ENCODE assay signal across 8 cellular contexts in the genomic region with DNA sequence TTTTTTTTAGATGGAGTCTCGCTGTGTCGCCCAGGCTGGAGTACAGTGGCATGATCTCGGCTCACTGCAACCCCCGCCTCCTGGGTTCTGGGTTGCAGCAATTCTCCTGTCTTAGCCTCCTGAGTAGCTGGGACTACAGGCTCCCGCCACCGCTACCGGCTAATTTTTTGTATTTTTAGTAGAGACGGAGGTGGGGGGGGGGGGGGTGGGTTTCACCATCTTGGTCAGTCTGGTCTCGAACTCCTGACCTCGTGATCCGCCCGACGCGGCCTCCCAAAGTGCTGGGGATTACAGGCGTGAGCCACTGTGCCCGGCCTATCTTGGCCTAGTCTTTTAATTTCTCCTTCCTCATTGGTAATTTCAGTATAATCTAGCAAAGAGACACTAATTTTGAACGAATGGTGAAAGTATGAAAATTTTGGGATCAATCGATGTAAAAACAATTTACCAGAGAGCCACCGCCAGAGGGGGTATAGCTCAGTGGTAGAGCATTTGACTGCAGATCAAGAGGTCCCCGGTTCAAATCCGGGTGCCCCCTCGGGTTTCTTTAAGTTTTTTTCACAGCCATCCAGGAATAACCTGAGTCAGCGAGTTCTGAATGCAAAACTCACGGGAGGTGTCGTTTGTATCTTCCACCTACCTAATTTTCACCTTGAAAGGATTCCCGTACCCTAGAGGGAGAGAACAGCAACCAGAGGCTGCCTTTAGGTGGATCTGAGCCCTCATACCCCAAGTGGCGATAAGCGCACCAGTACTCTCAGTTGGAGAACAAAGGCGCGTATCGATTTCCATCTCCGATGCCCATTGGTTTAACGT. TPM values are rescaled to one million over a fixed set of nuclear protein-coding genes. Genes with fewer than 3 reads are reported as not detected.
A peak's percentile ranks its signal among the peaks of the same experiment; 100 is the strongest.
DNase-seq lines count a peak whose midpoint lies in the region; ATAC-seq and TF ChIP-seq lines count a peak whose summit lies in the region.

No MANE protein-coding gene starts in this region.

- H3K9ac ChIP-seq in OCI-LY3 (ENCODE audit: low read length): peak overlapping the region; percentile 84

- peak; percentile 10 for TF ChIP-seq CTCF in AG09319 (IDR thresholded peaks at IDR 0.05; ENCODE audit: low read depth, low read length)
- peak; percentile 11 for TF ChIP-seq CTCF in HFF-Myc (IDR thresholded peaks at IDR 0.05; ENCODE audit: low read depth, low read length, missing control alignments)
- TF ChIP-seq CTCF in OCI-LY3 (IDR thresholded peaks at IDR 0.05; ENCODE audit: low read depth, low read length): peak; percentile 7; the same call in 1 of the 2 replicates
- TF ChIP-seq CTCF in fibroblast of villous mesenchyme (IDR thresholded peaks at IDR 0.05; ENCODE audit: insufficient read depth, low read depth, low read length): peak; percentile 28
- peak in 3 of 6 experiments; percentile 15 to 41 (median 17) for TF ChIP-seq CTCF in upper lobe of left lung (IDR thresholded peaks at IDR 0.05)

- peak in 1 of 2 donors; percentile 22 for ATAC-seq in upper lobe of left lung (ENCODE audit: low FRiP score in 2 of 2)
- ATAC-seq in GM21786 (IDR thresholded peaks at IDR 0.05; ENCODE audit: unreplicated experiment): no peak

- TF ChIP-seq EP300 in upper lobe of left lung (IDR thresholded peaks at IDR 0.05): no peak

- H4K20me1 ChIP-seq in OCI-LY3 (ENCODE audit: insufficient read depth, low read length): peaks cover 15% of the 10 kb centered on the region

- TF ChIP-seq POLR2A in upper lobe of left lung (IDR thresholded peaks at IDR 0.05): no peak

- H3K4me3 ChIP-seq in HFF-Myc (replicated peaks; ENCODE audit: low read depth, low read length): peak overlapping the region; percentile 99
- H3K4me3 ChIP-seq in OCI-LY3 (ENCODE audit: low read length): peak overlapping the region; percentile 99
- peak overlapping the region; percentile 100 for H3K4me3 ChIP-seq in fibroblast of villous mesenchyme (ENCODE audit: low read depth, low read length)
- peak overlapping the region in 3 of 4 donors; percentile 97 to 99 (median 97) for H3K4me3 ChIP-seq in upper lobe of left lung

- peaks cover 24% of the 10 kb centered on the region for H3K79me2 ChIP-seq in OCI-LY3 (ENCODE audit: low read length)

- H2AFZ ChIP-seq in OCI-LY3 (ENCODE audit: low read depth, low read length): peak overlapping the region; percentile 60

- H3K4me1 ChIP-seq in OCI-LY3 (ENCODE audit: low read length) (peaks cover 25% of the 10 kb centered on the region), upper lobe of left lung (peaks cover 16 to 29% (median 20%) of the 10 kb centered on the region in 4 donors)

- 38 to 43% methylated on average over 31 to 33 of the region's 33 CpGs for WGBS in upper lobe of left lung, 2 donors

- no peaks in the 10 kb centered on the region for H3K9me3 ChIP-seq in OCI-LY3 (ENCODE audit: insufficient read depth, low read length)
- peaks cover 0 to 3% (median 0%) of the 10 kb centered on the region in 4 donors for H3K9me3 ChIP-seq in upper lobe of left lung

- H3K36me3 ChIP-seq in OCI-LY3 (replicated peaks; ENCODE audit: low read depth, low read length) (peaks cover under 1% of the 10 kb centered on the region), upper lobe of left lung (no peaks in the 10 kb centered on the region)

- H3K27ac ChIP-seq in OCI-LY3 (ENCODE audit: low read length) (peak overlapping the region; percentile 96), upper lobe of left lung (peak overlapping the region; percentile 93 to 99 (median 98))

- DNase-seq in AG09319 (ENCODE audit: extremely low read depth, low read depth) (no peak), HFF-Myc (ENCODE audit: extremely low read depth, low read depth) (no peak), fibroblast of villous mesenchyme (ENCODE audit: low read depth) (peak; percentile 74), nucleus accumbens (lab: John Stamatoyannopoulos, UW) (peak in 45 of 56 donors; percentile 16 to 81 (median 52)), upper lobe of left lung (no peak)
- peak; percentile 86 to 88 for DNase-seq in activated T-cell treated with anti-CD3 and anti-CD28 coated beads, Interleukin-2, amount 50 U/mL, for 48 hours

- peak overlapping the region; percentile 87 for H3K4me2 ChIP-seq in OCI-LY3 (ENCODE audit: low read length)

- H3K27me3 ChIP-seq in OCI-LY3 (ENCODE audit: low read depth, low read length) (no peaks in the 10 kb centered on the region), upper lobe of left lung (no peaks in the 10 kb centered on the region)

RNA-seq across cellular contexts. Expression of gene LASP1, which starts 2.5 kb away (rescaled TPM):
- total RNA-seq in fibroblast of villous mesenchyme (355 and 475 TPM in 2 replicates), upper lobe of left lung (100 to 1,000 TPM in 5 of 6 donors, 10 to 100 TPM in 1; 97.9 to 168 (median 149) TPM)

RNA-seq across cellular contexts. Expression of gene RPL23, which starts 13.9 kb away (rescaled TPM):
- 1,013 and 1,112 TPM in 2 replicates for total RNA-seq in fibroblast of villous mesenchyme
- 1,000 to 10,000 TPM in 4 of 6 donors, 100 to 1,000 TPM in 2; 542 to 1,288 (median 1,062) TPM for total RNA-seq in upper lobe of left lung

RNA-seq across cellular contexts. Expression of gene CWC25, which starts 42.3 kb away (rescaled TPM):
- total RNA-seq in fibroblast of villous mesenchyme: 9.0 and 9.9 TPM in 2 replicates
- total RNA-seq in upper lobe of left lung: 100 to 1,000 TPM in 1 of 6 donors, 10 to 100 TPM in 5; 21.3 to 118 (median 29.5) TPM

Comparison
In these comparisons a context has a peak if more than half of its experiments do, and no peak if none do; other contexts are left out.
1. DNase-seq: peak in activated T-cell treated with anti-CD3 and anti-CD28 coated beads, Interleukin-2, amount 50 U/mL, for 48 hours (2 of 2), fibroblast of villous mesenchyme (single experiment) and nucleus accumbens (45 of 56); none in AG09319 (single experiment), HFF-Myc (single experiment) and upper lobe of left lung (0 of 2).
2. Peak in every context shown above with its lines, with median percentiles within 50 percentile points of each other: H3K4me3 ChIP-seq.